11 cellular contexts compared by ENCODE assay signal in genomic region chr5:61052870-61053269, GRCh38.
A peak's percentile ranks its signal among the peaks of the same experiment; 100 is the strongest.
DNase-seq lines count a peak whose midpoint lies in the region; ATAC-seq and TF ChIP-seq lines count a peak whose summit lies in the region.
"Had no signal": no experiment of that assay in that cellular context is flagged by ENCODE, and none has a peak within 500 bp of the region (broad histone marks: within the 10 kb centered on the region; RNA-seq: fewer than 3 reads in every experiment).

No MANE protein-coding gene starts in this region.

- H3K27me3 ChIP-seq in CD4-positive, alpha-beta memory T cell (ENCODE audit: insufficient read depth, low read length) = no peaks in the 10 kb centered on the region

- no peaks in the 10 kb centered on the region for H3K36me3 ChIP-seq in CD4-positive, alpha-beta memory T cell (ENCODE audit: insufficient read depth, low read length)

- DNase-seq in Daoy (ENCODE audit: low read depth) = peak; percentile 82
- peak; percentile 86 for DNase-seq in LoVo (ENCODE audit: low spot score)
- DNase-seq in choroid plexus epithelial cell (ENCODE audit: low read depth) = peak; percentile 85
- DNase-seq in myocyte (ENCODE audit: low read depth) = peak; percentile 43
- no peak for DNase-seq in KG1 (lab: John Stamatoyannopoulos, UW)
- DNase-seq in occipital lobe (lab: John Stamatoyannopoulos, UW) = no peak
- no peak for DNase-seq in CD4-positive, alpha-beta memory T cell
- DNase-seq: activated gamma-delta T cell treated with Interleukin-2 at 50 U/mL for 16 hours, NCI-H524 had no signal

- H3K4me3 ChIP-seq in choroid plexus epithelial cell (ENCODE audit: low read depth, low read length) = no peak overlapping the region
- H3K4me3 ChIP-seq in CD4-positive, alpha-beta memory T cell (ENCODE audit: low read length in 2 of 2) = no peak overlapping the region
- H3K4me3 ChIP-seq: K562 had no signal

- no peak overlapping the region for H3K27ac ChIP-seq in CD4-positive, alpha-beta memory T cell (ENCODE audit: low read depth, low read length)

- H3K27me3 Mint-ChIP-seq in CD4-positive, alpha-beta memory T cell = no peaks in the 10 kb centered on the region

- POLR2A ChIA-PET in CD4-positive, alpha-beta memory T cell (lab: Charles Lee; ENCODE audit: partially characterized antibody) = no interaction called here

- CTCF ChIA-PET in CD4-positive, alpha-beta memory T cell (lab: Charles Lee; ENCODE audit: partially characterized antibody) = interaction anchor here (5.8 kb wide), 1 partner anchor 604 kb away, joined by 107 read pairs; no protein-coding TSS in a partner anchor

- H3K4me3 Mint-ChIP-seq in CD4-positive, alpha-beta memory T cell = no peak overlapping the region

- ATAC-seq in GM18519 (IDR thresholded peaks at IDR 0.05; ENCODE audit: low FRiP score, unreplicated experiment) = no peak
- ATAC-seq: K562 had no signal

- TF ChIP-seq CTCF in choroid plexus epithelial cell (conservative IDR thresholded peaks at IDR 0.05; ENCODE audit: low read depth, low read length) = no peak

- no peaks in the 10 kb centered on the region for H3K9me3 ChIP-seq in CD4-positive, alpha-beta memory T cell (ENCODE audit: control insufficient read depth in 1 of 2, low read length in 2 of 2)

- intact Hi-C loops in CD4-positive, alpha-beta memory T cell (cut with micrococcal nuclease) = no loop called here

- H3K4me1 ChIP-seq in CD4-positive, alpha-beta memory T cell (ENCODE audit: insufficient read depth, low read length) = no peaks in the 10 kb centered on the region

- peaks cover 0 to 3% (median 0%) of the 10 kb centered on the region in 8 donors for H3K9me3 Mint-ChIP-seq in CD4-positive, alpha-beta memory T cell

- peaks cover 0 to 3% (median under 1%) of the 10 kb centered on the region in 4 donors for H3K4me1 Mint-ChIP-seq in CD4-positive, alpha-beta memory T cell

- no peak overlapping the region for H3K27ac Mint-ChIP-seq in CD4-positive, alpha-beta memory T cell

- H3K36me3 Mint-ChIP-seq in CD4-positive, alpha-beta memory T cell = peaks cover 2 to 9% of the 10 kb centered on the region in 2 donors

Comparison
In these comparisons a context has a peak if more than half of its experiments do, and no peak if none do; other contexts are left out.
1. DNase-seq: peak in Daoy (single experiment), LoVo (single experiment), choroid plexus epithelial cell (single experiment) and myocyte (single experiment); none in KG1 (single experiment), occipital lobe (single experiment) and CD4-positive, alpha-beta memory T cell (0 of 5).